In genomic region chr2:43227830-43228280, GRCh38 we compare ENCODE assay signal across 8 cellular contexts. TPM values are rescaled to one million over a fixed set of nuclear protein-coding genes. Genes with fewer than 3 reads are reported as not detected.
DNase-seq lines count a peak whose midpoint lies in the region; ATAC-seq and TF ChIP-seq lines count a peak whose summit lies in the region.

No MANE protein-coding gene starts in this region.

- peaks cover 27% of the 10 kb centered on the region for H3K4me1 Mint-ChIP-seq in activated naive CD4-positive, alpha-beta T cell treated with anti-CD3 and anti-CD28 coated beads, Interleukin-2, amount 10 ng/mL, durations not matched to agents 7 days and 5 days
- peaks cover 12% of the 10 kb centered on the region for H3K4me1 Mint-ChIP-seq in activated T-helper 17 cell treated with anti-CD3 and anti-CD28 coated beads, Interleukin-2, amount 50 U/mL, for 72 hours
- peaks cover 26 to 30% of the 10 kb centered on the region in 2 donors for H3K4me1 Mint-ChIP-seq in immature natural killer cell

- H3K27me3 Mint-ChIP-seq in activated naive CD4-positive, alpha-beta T cell treated with anti-CD3 and anti-CD28 coated beads, Interleukin-2, amount 10 ng/mL, durations not matched to agents 7 days and 5 days = peaks cover 8% of the 10 kb centered on the region
- H3K27me3 Mint-ChIP-seq in activated T-helper 17 cell treated with anti-CD3 and anti-CD28 coated beads, Interleukin-2, amount 50 U/mL, for 72 hours = no peaks in the 10 kb centered on the region
- peaks cover 39 to 65% (median 62%) of the 10 kb centered on the region in 3 donors for H3K27me3 Mint-ChIP-seq in immature natural killer cell (ENCODE audit: low read depth in 3 of 3)

- ATAC-seq in activated T-helper 17 cell treated with anti-CD3 and anti-CD28 coated beads, Interleukin-2, amount 50 U/mL, for 72 hours (replicated peaks) = no peak
- ATAC-seq in GM18505 (IDR thresholded peaks at IDR 0.05; ENCODE audit: unreplicated experiment) = no peak
- no peak for ATAC-seq in HG03139 (IDR thresholded peaks at IDR 0.05; ENCODE audit: unreplicated experiment)

- no peaks in the 10 kb centered on the region for H3K9me3 Mint-ChIP-seq in activated naive CD4-positive, alpha-beta T cell treated with anti-CD3 and anti-CD28 coated beads, Interleukin-2, amount 10 ng/mL, durations not matched to agents 7 days and 5 days
- H3K9me3 Mint-ChIP-seq in activated T-helper 17 cell treated with anti-CD3 and anti-CD28 coated beads, Interleukin-2, amount 50 U/mL, for 72 hours = no peaks in the 10 kb centered on the region
- peaks cover 0 to 4% (median 0%) of the 10 kb centered on the region in 6 donors for H3K9me3 Mint-ChIP-seq in immature natural killer cell

- H3K36me3 Mint-ChIP-seq in activated naive CD4-positive, alpha-beta T cell treated with anti-CD3 and anti-CD28 coated beads, Interleukin-2, amount 10 ng/mL, durations not matched to agents 7 days and 5 days = peaks cover 28% of the 10 kb centered on the region
- H3K36me3 Mint-ChIP-seq in activated T-helper 17 cell treated with anti-CD3 and anti-CD28 coated beads, Interleukin-2, amount 50 U/mL, for 72 hours (ENCODE audit: low read depth) = peaks cover 60% of the 10 kb centered on the region
- H3K36me3 Mint-ChIP-seq in immature natural killer cell = peaks cover 26 to 42% (median 28%) of the 10 kb centered on the region in 3 donors

- no peak for DNase-seq in activated naive CD4-positive, alpha-beta T cell treated with anti-CD3 and anti-CD28 coated beads, Interleukin-2, amount 10 ng/mL, durations not matched to agents 7 days and 5 days
- no peak for DNase-seq in activated naive CD4-positive, alpha-beta T cell (lab: John Stamatoyannopoulos, UW)
- DNase-seq in immature natural killer cell (no peak), substantia nigra (lab: John Stamatoyannopoulos, UW) (no peak), H4 (ENCODE audit: low spot score) (no peak)

- peak overlapping the region; percentile 87 for H3K4me3 Mint-ChIP-seq in activated naive CD4-positive, alpha-beta T cell treated with anti-CD3 and anti-CD28 coated beads, Interleukin-2, amount 10 ng/mL, durations not matched to agents 7 days and 5 days
- H3K4me3 Mint-ChIP-seq in activated T-helper 17 cell treated with anti-CD3 and anti-CD28 coated beads, Interleukin-2, amount 50 U/mL, for 72 hours = peak overlapping the region; percentile 89
- peak overlapping the region; percentile 88 to 99 (median 90) for H3K4me3 Mint-ChIP-seq in immature natural killer cell

- no peak for TF ChIP-seq POLR2A in GM18505 (IDR thresholded peaks at IDR 0.05; ENCODE audit: borderline replicate concordance, extremely low read depth, insufficient read depth, insufficient read length)

- CTCF ChIA-PET in activated naive CD4-positive, alpha-beta T cell treated with anti-CD3 and anti-CD28 coated beads, Interleukin-2, amount 10 ng/mL, durations not matched to agents 7 days and 5 days (lab: Charles Lee) = interaction anchor here (0.8 to 14.2 kb wide), 21 partner anchors 8 to 369 kb away, joined by 3 to 460 read pairs (median 11); no protein-coding TSS in a partner anchor

- peak overlapping the region; percentile 99 for H3K27ac ChIP-seq in substantia nigra (ENCODE audit: low read depth, low read length, poor library complexity, severe bottlenecking)

- peak overlapping the region; percentile 65 for H3K27ac Mint-ChIP-seq in activated naive CD4-positive, alpha-beta T cell treated with anti-CD3 and anti-CD28 coated beads, Interleukin-2, amount 10 ng/mL, durations not matched to agents 7 days and 5 days
- H3K27ac Mint-ChIP-seq in activated T-helper 17 cell treated with anti-CD3 and anti-CD28 coated beads, Interleukin-2, amount 50 U/mL, for 72 hours = peak overlapping the region; percentile 84
- peak overlapping the region; percentile 94 to 97 (median 96) for H3K27ac Mint-ChIP-seq in immature natural killer cell

RNA-seq across cellular contexts. Expression of gene ZFP36L2, which starts 1.4 kb away (rescaled TPM):
- 100 to 1,000 TPM in 1 of 2 donors, 10 to 100 TPM in 1; 57.8 to 185 TPM for total RNA-seq in activated T-helper 17 cell treated with anti-CD3 and anti-CD28 coated beads, Interleukin-2, amount 50 U/mL, for 72 hours
- polyA plus RNA-seq in immature natural killer cell = 100 to 1,000 TPM; 166 to 431 (median 274) TPM
- total RNA-seq in H4 (2014; rRNA removed; shearing (Covaris generic)) = 1.2 and 2.1 TPM in 2 replicates

Comparison
In these comparisons a context has a peak if more than half of its experiments do, and no peak if none do; other contexts are left out.
1. RNA of gene ZFP36L2, which starts 1.4 kb away (total RNA-seq): 57.8 to 185 TPM in activated T-helper 17 cell treated with anti-CD3 and anti-CD28 coated beads, Interleukin-2, amount 50 U/mL, for 72 hours; 1.2 to 2.1 TPM in H4; every median in the first group is over 10 times any median in the second.
2. Peak in every context shown above with its lines, with median percentiles within 50 percentile points of each other: H3K27ac Mint-ChIP-seq and H3K4me3 Mint-ChIP-seq.